In the genomic region with DNA sequence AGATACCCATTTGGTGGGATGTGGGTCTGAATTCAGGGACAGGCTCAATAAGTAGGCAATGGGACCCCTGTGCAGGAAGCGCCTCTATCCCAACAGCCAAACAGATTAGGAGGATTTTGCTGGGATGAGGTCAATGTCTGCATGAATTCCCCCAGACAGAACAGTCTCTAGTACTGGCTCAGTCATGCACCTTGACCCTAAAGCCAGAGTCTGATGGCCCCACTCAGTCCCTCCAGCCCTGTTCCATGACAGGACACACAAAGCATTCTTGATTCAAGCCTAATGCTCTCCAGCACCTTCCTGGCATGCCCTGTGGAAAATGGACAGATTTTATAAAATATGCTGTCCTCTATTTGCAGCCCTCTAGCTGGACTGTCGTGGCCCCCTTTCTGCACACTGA, we compare ENCODE assay signal across 18 cellular contexts. TPM values are rescaled to one million over a fixed set of nuclear protein-coding genes. Genes with fewer than 3 reads are reported as not detected.
DNase-seq lines count a peak whose midpoint lies in the region; ATAC-seq and TF ChIP-seq lines count a peak whose summit lies in the region.
"Had no signal": no experiment of that assay in that cellular context is flagged by ENCODE, and none has a peak within 500 bp of the region (broad histone marks: within the 10 kb centered on the region; RNA-seq: fewer than 3 reads in every experiment).

No MANE protein-coding gene starts in this region.

- POLR2A ChIA-PET in SK-N-SH (lab: Yijun Ruan, JAX) (no interaction called here), IMR-90 (lab: Charles Lee; ENCODE audit: unreplicated experiment) (no interaction called here)

- intact Hi-C loops in IMR-90 (cut with micrococcal nuclease), result loop anchor here (1.0 to 2.0 kb wide), 5 partner anchors 79 to 734 kb away; partner anchors contain the start of gene MZT2A

- no peak overlapping the region for H3K4me2 ChIP-seq in SK-N-SH
- no peak overlapping the region for H3K4me2 ChIP-seq in IMR-90 (ENCODE audit: low read depth, low read length)
- no peak overlapping the region for H3K4me2 ChIP-seq in OCI-LY3 (ENCODE audit: low read length)
- H3K4me2 ChIP-seq: GM23338 had no signal

- no peak for TF ChIP-seq EP300 in SK-N-SH (IDR thresholded peaks at IDR 0.05; ENCODE audit: borderline replicate concordance in 1 of 2, low read depth in 1 of 2, low read length in 1 of 2)

- TF ChIP-seq RAD21 in SK-N-SH (IDR thresholded peaks at IDR 0.05; ENCODE audit: low read length), result no peak
- no peak for TF ChIP-seq RAD21 in IMR-90 (IDR thresholded peaks at IDR 0.05; ENCODE audit: low read length)

- no peak overlapping the region for H4K8ac ChIP-seq in IMR-90 (ENCODE audit: low read depth in 2 of 2, low read length in 2 of 2)

- H3K36me3 ChIP-seq in SK-N-SH (replicated peaks in 1 of 2; ENCODE audit: control insufficient read depth in 1 of 2, insufficient read depth in 2 of 2, low read length in 1 of 2) (no peaks in the 10 kb centered on the region), IMR-90 (ENCODE audit: control insufficient read depth, insufficient read depth, low read length) (no peaks in the 10 kb centered on the region), OCI-LY3 (replicated peaks; ENCODE audit: low read depth, low read length) (no peaks in the 10 kb centered on the region)
- H3K36me3 ChIP-seq: MG63, Peyer's patch had no signal

- no peaks in the 10 kb centered on the region for H3F3A ChIP-seq in SK-N-SH (replicated peaks; ENCODE audit: insufficient read depth)

- in situ Hi-C loops in IMR-90 (cut with MboI; ENCODE audit: low sequenced_read_pairs), result loop anchor here (10.0 to 25.0 kb wide), 3 partner anchors 261 to 731 kb away; no protein-coding TSS in a partner anchor

- no peak overlapping the region for H3K56ac ChIP-seq in IMR-90 (ENCODE audit: extremely low read depth, insufficient read depth, low read length)

- no peak overlapping the region for H4K91ac ChIP-seq in IMR-90 (ENCODE audit: insufficient read depth, low read depth, low read length)

- H3K79me1 ChIP-seq in IMR-90 (ENCODE audit: low read depth in 1 of 2, low read length in 2 of 2), result no peaks in the 10 kb centered on the region

- H4K5ac ChIP-seq in IMR-90 (ENCODE audit: low read depth, low read length), result no peak overlapping the region

- H3K4me1 ChIP-seq in SK-N-SH (ENCODE audit: control insufficient read depth in 1 of 2, insufficient read depth in 2 of 2, low read depth in 1 of 2, low read length in 1 of 2) (no peaks in the 10 kb centered on the region; a peak in 1 of 4 replicates), IMR-90 (ENCODE audit: control insufficient read depth, insufficient read depth, low read length) (no peaks in the 10 kb centered on the region), OCI-LY3 (ENCODE audit: low read length) (peaks cover 7% of the 10 kb centered on the region)
- H3K4me1 ChIP-seq: Peyer's patch had no signal

- DNase-seq in SK-N-SH (no peak), IMR-90 (no peak), NCI-H146 (lab: John Stamatoyannopoulos, UW) (no peak), HPDE6-E6E7 (ENCODE audit: extremely low spot score) (no peak)
- DNase-seq in stimulated activated CD4-positive, alpha-beta T cell treated with anti-CD3 and anti-CD28 coated beads, Interleukin-15, amount 100 ng/mL, for 24 hours, result no peak
- DNase-seq: MG63, Peyer's patch, SIG-M5 had no signal

- H3K27me3 ChIP-seq in SK-N-SH (ENCODE audit: insufficient read depth) (peaks cover 6% of the 10 kb centered on the region; the same call in 1 of the 2 replicates), IMR-90 (ENCODE audit: control insufficient read depth, insufficient read depth, low read length) (peaks cover 23% of the 10 kb centered on the region), OCI-LY3 (ENCODE audit: low read depth, low read length) (peaks cover 33% of the 10 kb centered on the region)
- H3K27me3 ChIP-seq: MG63, Peyer's patch had no signal

- H3K27ac ChIP-seq in SK-N-SH (ENCODE audit: low read depth in 2 of 2, low read length in 1 of 2), result no peak overlapping the region
- H3K27ac ChIP-seq in IMR-90 (ENCODE audit: insufficient read depth, low read length), result no peak overlapping the region
- no peak overlapping the region for H3K27ac ChIP-seq in OCI-LY3 (ENCODE audit: low read length)
- H3K27ac ChIP-seq: 22Rv1, Peyer's patch, SK-N-MC had no signal

- H2AFZ ChIP-seq in SK-N-SH (ENCODE audit: low read depth) (no peak overlapping the region), IMR-90 (replicated peaks; ENCODE audit: low read length, poor library complexity) (peak overlapping the region; percentile 33), OCI-LY3 (ENCODE audit: low read depth, low read length) (0 out of 2 replicates have a peak overlapping the region, but pooled peaks have one; percentile 63)
- H2AFZ ChIP-seq: GM23338 had no signal

- no peak for TF ChIP-seq POLR2A in IMR-90 (IDR thresholded peaks at IDR 0.05; ENCODE audit: low read depth, low read length)

- dilution Hi-C loops in IMR-90 (cut with HindIII; ENCODE audit: low sequenced_read_pairs, unreplicated experiment), result no loop called here

- H3K4ac ChIP-seq in IMR-90 (ENCODE audit: low read depth, low read length), result no peak overlapping the region

- no peak overlapping the region for H2BK5ac ChIP-seq in IMR-90 (ENCODE audit: low read depth, low read length, poor library complexity, severe bottlenecking)

- H3K9me3 ChIP-seq in SK-N-SH, result no peaks in the 10 kb centered on the region
- H3K9me3 ChIP-seq in IMR-90 (ENCODE audit: control insufficient read depth, insufficient read depth, low read length), result no peaks in the 10 kb centered on the region
- no peaks in the 10 kb centered on the region for H3K9me3 ChIP-seq in OCI-LY3 (ENCODE audit: insufficient read depth, low read length)
- H3K9me3 ChIP-seq: MG63, Peyer's patch had no signal

- no peaks in the 10 kb centered on the region for H4K20me1 ChIP-seq in SK-N-SH (ENCODE audit: insufficient read depth)
- no peaks in the 10 kb centered on the region for H4K20me1 ChIP-seq in IMR-90 (ENCODE audit: insufficient read depth, low read length)
- H4K20me1 ChIP-seq in OCI-LY3 (ENCODE audit: insufficient read depth, low read length), result no peaks in the 10 kb centered on the region

- TF ChIP-seq CTCF in SK-N-SH (IDR thresholded peaks at IDR 0.05) (no peak), IMR-90 (conservative IDR thresholded peaks at IDR 0.05; ENCODE audit: low read depth, low read length) (no peak), OCI-LY3 (IDR thresholded peaks at IDR 0.05; ENCODE audit: low read depth, low read length) (no peak)

- 9% methylated on average over 1 of the region's 2 CpGs for WGBS in SK-N-SH (ENCODE audit: low lambda C conversion rate)
- WGBS in IMR-90 (ENCODE audit: extremely low coverage in 2 of 2, insufficient read length in 1 of 2), 2 experiments, result 43% methylated on average over 1 of the region's 2 CpGs; no CpG with 5 or more reads in 1 of the 2 experiments

- no peak overlapping the region for H2BK120ac ChIP-seq in IMR-90 (ENCODE audit: low read depth, low read length)

- no peaks in the 10 kb centered on the region for H3K9me1 ChIP-seq in IMR-90 (ENCODE audit: insufficient read depth, low read length)

- H2AK5ac ChIP-seq in IMR-90 (ENCODE audit: low read depth, low read length), result no peak overlapping the region

- BruUV-seq in IMR-90 (replicated peaks; lab: Mats Ljungman, UMichigan), result no TSS peak

- H3K79me2 ChIP-seq in SK-N-SH (ENCODE audit: insufficient read depth) (no peaks in the 10 kb centered on the region), OCI-LY3 (ENCODE audit: low read length) (no peaks in the 10 kb centered on the region)

- H3K9me2 ChIP-seq in SK-N-SH, result no peaks in the 10 kb centered on the region

- no peak overlapping the region for H3K18ac ChIP-seq in IMR-90 (ENCODE audit: low read depth, low read length)

- no peak overlapping the region for H3K23ac ChIP-seq in IMR-90 (ENCODE audit: low read depth, low read length)

- H3K4me3 ChIP-seq in SK-N-SH (ENCODE audit: low read depth in 2 of 2, low read length in 1 of 2) (no peak overlapping the region), IMR-90 (ENCODE audit: insufficient read depth, low read depth, low read length) (no peak overlapping the region), OCI-LY3 (ENCODE audit: low read length) (no peak overlapping the region)
- H3K4me3 ChIP-seq: GM23338, MG63, Peyer's patch, SK-N-MC had no signal

- H3K9ac ChIP-seq in SK-N-SH, result no peak overlapping the region
- no peak overlapping the region for H3K9ac ChIP-seq in IMR-90 (ENCODE audit: low read depth, low read length)
- H3K9ac ChIP-seq in OCI-LY3 (ENCODE audit: low read length), result no peak overlapping the region

- no peak overlapping the region for H2BK15ac ChIP-seq in IMR-90 (ENCODE audit: low read depth, low read length)

- ATAC-seq in SK-N-SH treated with all-trans-retinoic acid at 6 μM for 48 hours, result peak; percentile 34; the same call in 2 of the 3 replicates
- ATAC-seq in IMR-90 (ENCODE audit: low read depth), result no peak

- CTCF ChIA-PET in SK-N-SH (lab: Yijun Ruan, JAX) (interaction anchor here (0.7 to 2.4 kb wide), 21 partner anchors 9 to 389 kb away, joined by 3 to 34 read pairs (median 3); partner anchors contain the start of gene MZT2A), IMR-90 (lab: Yijun Ruan, JAX) (interaction anchor here (0.7 to 4.0 kb wide), 3 partner anchors 75 to 388 kb away, joined by 4 to 19 read pairs (median 6); no protein-coding TSS in a partner anchor)

- no peak overlapping the region for H2AK9ac ChIP-seq in IMR-90 (replicated peaks; ENCODE audit: low read depth, low read length, poor library complexity)

- H3K14ac ChIP-seq in IMR-90 (replicated peaks; ENCODE audit: low read depth, low read length), result no peak overlapping the region

- no peak overlapping the region for H2BK20ac ChIP-seq in IMR-90 (ENCODE audit: low read depth, low read length)

TF ChIP-seq in SK-N-SH treated with all-trans-retinoic acid at 6 μM for 48 hours, 23 proteins besides CTCF, POLR2A, EP300 and RAD21 (continues in another document):
- TF ChIP-seq CSDC2 (CRISPR knock-in tag; IDR thresholded peaks at IDR 0.05), result no peak
- no peak for TF ChIP-seq ESRRG (CRISPR knock-in tag; IDR thresholded peaks at IDR 0.05)
- TF ChIP-seq ZNF565 (CRISPR knock-in tag; conservative IDR thresholded peaks at IDR 0.05; ENCODE audit: low read depth), result no peak

TF ChIP-seq in SK-N-SH, 30 proteins besides CTCF, POLR2A, EP300 and RAD21:
- TF ChIP-seq GATA2 (CRISPR knock-in tag; IDR thresholded peaks at IDR 0.05), result no peak
- TF ChIP-seq FOXJ3 (CRISPR knock-in tag; IDR thresholded peaks at IDR 0.05), result no peak

TF ChIP-seq in IMR-90, 13 proteins besides CTCF, POLR2A, EP300 and RAD21 (continues in another document):
- TF ChIP-seq MAFK (IDR thresholded peaks at IDR 0.05; ENCODE audit: low read depth, low read length) (no peak), RFX5 (IDR thresholded peaks at IDR 0.05; ENCODE audit: low read depth, low read length) (no peak), BHLHE40 (IDR thresholded peaks at IDR 0.05; ENCODE audit: low read depth, low read length) (no peak)

RNA-seq across cellular contexts. Expression of gene RAB6D, which starts 49.8 kb away (rescaled TPM):
- polyA plus RNA-seq in SK-N-SH (2012; rRNA removed), result not detected in 2 replicates
- 0.01 and 0.04 TPM in 2 replicates for polyA plus RNA-seq in SK-N-SH (2012; cell fraction: cytosol; rRNA removed)
- 0.01 TPM in 1 of 2 replicates, not detected in the other for polyA plus RNA-seq in SK-N-SH (2012; cell fraction: nucleus; rRNA removed)
- total RNA-seq in IMR-90 (2012; rRNA removed), result not detected in 2 replicates
- not detected in 2 replicates for polyA plus RNA-seq in IMR-90 (2012; rRNA removed)
- polyA plus RNA-seq in IMR-90 (2012; cell fraction: cytosol; rRNA removed), result not detected in 2 replicates
- polyA plus RNA-seq in IMR-90 (2012; cell fraction: nucleus; rRNA removed; ENCODE audit: low replicate concordance), result not detected in 2 replicates
- total RNA-seq: Daoy, G401, GM23338, LHCN-M2, OCI-LY7 had no signal
- polyA plus RNA-seq: BJ had no signal
